ENCODE assay signal across 11 cellular contexts in genomic region chr14:58731465-58732330, GRCh38.
A peak's percentile ranks its signal among the peaks of the same experiment; 100 is the strongest.
DNase-seq lines count a peak whose midpoint lies in the region; ATAC-seq lines count a peak whose summit lies in the region.
"Had no signal": no experiment of that assay in that cellular context is flagged by ENCODE, and none has a peak within 500 bp of the region (broad histone marks: within the 10 kb centered on the region; RNA-seq: fewer than 3 reads in every experiment).

No MANE protein-coding gene starts in this region.

- no peak overlapping the region for H3K27ac Mint-ChIP-seq in stimulated activated effector memory CD8-positive, alpha-beta T cell treated with anti-CD3 and anti-CD28 coated beads, Interleukin-12 subunit alpha, Interleukin-12 subunit beta, amount 100 ng/mL, for 72 hours
- H3K27ac Mint-ChIP-seq: activated naive CD4-positive, alpha-beta T cell treated with anti-CD3 and anti-CD28 coated beads, Interleukin-2, amount 10 ng/mL, durations not matched to agents 7 days and 5 days had no signal

- no peak overlapping the region for H3K4me3 Mint-ChIP-seq in stimulated activated effector memory CD8-positive, alpha-beta T cell treated with anti-CD3 and anti-CD28 coated beads, Interleukin-12 subunit alpha, Interleukin-12 subunit beta, amount 100 ng/mL, for 72 hours
- H3K4me3 Mint-ChIP-seq: activated naive CD4-positive, alpha-beta T cell treated with anti-CD3 and anti-CD28 coated beads, Interleukin-2, amount 10 ng/mL, durations not matched to agents 7 days and 5 days had no signal

- DNase-seq in Caki2 (ENCODE audit: low read depth) (peak; percentile 73), RKO (ENCODE audit: low spot score) (peak; percentile 96), fibroblast of gingiva (ENCODE audit: low read depth) (peak; percentile 94), non-pigmented ciliary epithelial cell (ENCODE audit: low read depth) (peak; percentile 98), ecto neural progenitor cell (ENCODE audit: low spot score) (no peak), NCI-H1092 treated with DMSO at 0.1 percent for 48 hours (lab: John Stamatoyannopoulos, UW) (no peak)
- DNase-seq in stimulated activated CD4-positive, alpha-beta T cell treated with anti-CD3 and anti-CD28 coated beads, Interleukin-4, amount 100 ng/mL, for 24 hours: no peak
- no peak for DNase-seq in stimulated activated effector memory CD8-positive, alpha-beta T cell treated with anti-CD3 and anti-CD28 coated beads, Interleukin-12 subunit alpha, Interleukin-12 subunit beta, amount 100 ng/mL, for 72 hours (ENCODE audit: low spot score in 2 of 2)
- DNase-seq: activated naive CD4-positive, alpha-beta T cell treated with anti-CD3 and anti-CD28 coated beads, Interleukin-2, amount 10 ng/mL, durations not matched to agents 7 days and 5 days; occipital lobe had no signal

- no peak for ATAC-seq in stimulated activated effector memory CD8-positive, alpha-beta T cell treated with anti-CD3 and anti-CD28 coated beads, Interleukin-12 subunit alpha, Interleukin-12 subunit beta, amount 100 ng/mL, for 72 hours
- ATAC-seq: activated CD4-positive, CD25-positive, alpha-beta regulatory T cell treated with anti-CD3 and anti-CD28 coated beads, Interleukin-2, amount 50 U/mL, for 24 hours had no signal

- H3K4me1 Mint-ChIP-seq in stimulated activated effector memory CD8-positive, alpha-beta T cell treated with anti-CD3 and anti-CD28 coated beads, Interleukin-12 subunit alpha, Interleukin-12 subunit beta, amount 100 ng/mL, for 72 hours: no peaks in the 10 kb centered on the region

- H3K9me3 Mint-ChIP-seq in stimulated activated effector memory CD8-positive, alpha-beta T cell treated with anti-CD3 and anti-CD28 coated beads, Interleukin-12 subunit alpha, Interleukin-12 subunit beta, amount 100 ng/mL, for 72 hours: peaks cover 2% of the 10 kb centered on the region
- H3K9me3 Mint-ChIP-seq: activated naive CD4-positive, alpha-beta T cell treated with anti-CD3 and anti-CD28 coated beads, Interleukin-2, amount 10 ng/mL, durations not matched to agents 7 days and 5 days had no signal

- in situ Hi-C loops in Caki2 (cut with HindIII; ENCODE audit: low pct_unique_long_range_greater_than_20kb, low sequenced_read_pairs): no loop called here

- H3K36me3 Mint-ChIP-seq in stimulated activated effector memory CD8-positive, alpha-beta T cell treated with anti-CD3 and anti-CD28 coated beads, Interleukin-12 subunit alpha, Interleukin-12 subunit beta, amount 100 ng/mL, for 72 hours: no peaks in the 10 kb centered on the region
- H3K36me3 Mint-ChIP-seq: activated naive CD4-positive, alpha-beta T cell treated with anti-CD3 and anti-CD28 coated beads, Interleukin-2, amount 10 ng/mL, durations not matched to agents 7 days and 5 days had no signal

Comparison
In these comparisons a context has a peak if more than half of its experiments do, and no peak if none do; other contexts are left out.
1. DNase-seq: peak in Caki2 (single experiment), RKO (single experiment), fibroblast of gingiva (single experiment) and non-pigmented ciliary epithelial cell (single experiment); none in stimulated activated CD4-positive, alpha-beta T cell treated with anti-CD3 and anti-CD28 coated beads, Interleukin-4, amount 100 ng/mL, for 24 hours (single experiment), ecto neural progenitor cell (single experiment), stimulated activated effector memory CD8-positive, alpha-beta T cell treated with anti-CD3 and anti-CD28 coated beads, Interleukin-12 subunit alpha, Interleukin-12 subunit beta, amount 100 ng/mL, for 72 hours (0 of 2) and NCI-H1092 treated with DMSO at 0.1 percent for 48 hours (single experiment).